In genomic region chr6:53771780-53772624, GRCh38 we compare ENCODE assay signal across 17 cellular contexts.
DNase-seq lines count a peak whose midpoint lies in the region; ATAC-seq and TF ChIP-seq lines count a peak whose summit lies in the region.
"Had no signal": no experiment of that assay in that cellular context is flagged by ENCODE, and none has a peak within 500 bp of the region (broad histone marks: within the 10 kb centered on the region; RNA-seq: fewer than 3 reads in every experiment).

No MANE protein-coding gene starts in this region.

- no peak for ATAC-seq in GM18868 (IDR thresholded peaks at IDR 0.05; ENCODE audit: unreplicated experiment)
- ATAC-seq in HG03565 (IDR thresholded peaks at IDR 0.05; ENCODE audit: unreplicated experiment) = no peak
- no peak for ATAC-seq in HG02623 (IDR thresholded peaks at IDR 0.05; ENCODE audit: unreplicated experiment)
- ATAC-seq: activated CD8-positive, alpha-beta T cell treated with anti-CD3 and anti-CD28 coated beads, Interleukin-2, amount 10 ng/mL, durations not matched to agents 7 days and 5 days; activated T-helper 17 cell treated with anti-CD3 and anti-CD28 coated beads, Interleukin-2, amount 50 U/mL, for 72 hours; SK-N-SH treated with all-trans-retinoic acid at 6 μM for 48 hours had no signal

- TF ChIP-seq CTCF in foreskin fibroblast (IDR thresholded peaks at IDR 0.05; ENCODE audit: low read depth, low read length) = no peak
- TF ChIP-seq CTCF in GM20000 (IDR thresholded peaks at IDR 0.05; ENCODE audit: extremely low read depth, missing control alignments) = no peak

- H3K4me3 ChIP-seq in foreskin fibroblast (ENCODE audit: low read depth in 1 of 2, low read length in 2 of 2) = no peak overlapping the region
- H3K4me3 ChIP-seq: transverse colon had no signal

- DNase-seq in AG08396 (ENCODE audit: low spot score) = peak; percentile 55
- DNase-seq in GM04504 (ENCODE audit: low read depth) = peak; percentile 38
- DNase-seq in RKO (ENCODE audit: low spot score) = peak; percentile 15
- peak; percentile 26 to 33 for DNase-seq in foreskin fibroblast
- no peak for DNase-seq in GM20000 (ENCODE audit: low spot score)
- DNase-seq: activated CD8-positive, alpha-beta T cell treated with anti-CD3 and anti-CD28 coated beads, Interleukin-2, amount 10 ng/mL, durations not matched to agents 7 days and 5 days; anterior cingulate cortex; midbrain; NCI-H1092; occipital lobe; stimulated activated CD4-positive, alpha-beta T cell treated with anti-CD3 and anti-CD28 coated beads, Interleukin-4, amount 100 ng/mL, for 4 hours; transverse colon had no signal
